Comparison of ENCODE assay signal across 19 cellular contexts in genomic region chr1:199264283-199264682, GRCh38.
"Had no signal": no experiment of that assay in that cellular context is flagged by ENCODE, and none has a peak within 500 bp of the region (broad histone marks: within the 10 kb centered on the region; RNA-seq: fewer than 3 reads in every experiment).

No MANE protein-coding gene starts in this region.

- DNase-seq: activated CD4-positive, alpha-beta T cell treated with anti-CD3 and anti-CD28 coated beads, Interleukin-2, amount 50 U/mL, for 1 hour; activated CD4-positive, CD25-positive, alpha-beta regulatory T cell treated with anti-CD3 and anti-CD28 coated beads, Interleukin-2, amount 50 U/mL, for 72 hours; activated CD8-positive, alpha-beta memory T cell treated with anti-CD3 and anti-CD28 coated beads, Interleukin-2, amount 10 ng/mL, durations not matched to agents 7 days and 5 days; activated gamma-delta T cell; activated T-cell treated with anti-CD3 and anti-CD28 coated beads, Interleukin-2, amount 50 U/mL, for 4 hours; brain microvascular endothelial cell; cerebellar nuclear complex; MG63; NCI-H1105; NCI-H1436 treated with DMSO at 0.1 percent for 48 hours; NCI-H187; NCI-H2081; NCI-H510A treated with DMSO at 0.1 percent for 48 hours; NCI-H69; Peyer's patch; SHP77; SW 1271 had no signal

- H3K27ac ChIP-seq: brain microvascular endothelial cell, Peyer's patch, SJSA1 had no signal

- H3K4me1 ChIP-seq: Peyer's patch, SJSA1 had no signal

- H3K27me3 ChIP-seq: brain microvascular endothelial cell, MG63, Peyer's patch, SJSA1 had no signal

- ATAC-seq: activated CD8-positive, alpha-beta memory T cell treated with anti-CD3 and anti-CD28 coated beads, Interleukin-2, amount 10 ng/mL, durations not matched to agents 7 days and 5 days; WTC11 had no signal

- H3K36me3 ChIP-seq: brain microvascular endothelial cell, MG63, Peyer's patch, SJSA1 had no signal

- H3K4me3 ChIP-seq: MG63, Peyer's patch, SJSA1 had no signal

- H3K9me3 ChIP-seq: MG63, Peyer's patch, SJSA1 had no signal
